ENCODE assay signal across 9 cellular contexts in genomic region chr21:31161157-31161556, GRCh38.
DNase-seq lines count a peak whose midpoint lies in the region; ATAC-seq and TF ChIP-seq lines count a peak whose summit lies in the region.
"Had no signal": no experiment of that assay in that cellular context is flagged by ENCODE, and none has a peak within 500 bp of the region (broad histone marks: within the 10 kb centered on the region; RNA-seq: fewer than 3 reads in every experiment).

No MANE protein-coding gene starts in this region.

- H3K4me1 ChIP-seq in GM23248 (ENCODE audit: insufficient read depth) = peaks cover 26% of the 10 kb centered on the region
- H3K4me1 ChIP-seq in Peyer's patch = no peaks in the 10 kb centered on the region

- H3K79me2 ChIP-seq in GM23248 (ENCODE audit: insufficient read depth) = no peaks in the 10 kb centered on the region

- TF ChIP-seq CTCF in fibroblast of the aortic adventitia (IDR thresholded peaks at IDR 0.05; ENCODE audit: insufficient read depth, low read length) = no peak
- no peak for TF ChIP-seq CTCF in Peyer's patch (IDR thresholded peaks at IDR 0.05)

- in situ Hi-C loops in GM23248 (cut with MboI) = no loop called here

- H3K4me2 ChIP-seq in GM23248 (ENCODE audit: unreplicated experiment) = peak overlapping the region; percentile 69

- H3K9me2 ChIP-seq in GM23248 (ENCODE audit: insufficient read depth) = no peaks in the 10 kb centered on the region

- H3K4me3 ChIP-seq in GM23248 (peak overlapping the region; percentile 57), fibroblast of the aortic adventitia (ENCODE audit: low read depth, low read length) (no peak overlapping the region), Peyer's patch (no peak overlapping the region)

- H3K36me3 ChIP-seq in GM23248 (ENCODE audit: low read depth) = no peaks in the 10 kb centered on the region
- H3K36me3 ChIP-seq in Peyer's patch = no peaks in the 10 kb centered on the region

- peak overlapping the region; percentile 76 for H2AFZ ChIP-seq in GM23248

- H3K27me3 ChIP-seq in GM23248 (replicated peaks; ENCODE audit: insufficient read depth) (no peaks in the 10 kb centered on the region), Peyer's patch (no peaks in the 10 kb centered on the region)

- ATAC-seq in T-helper 17 cell = peak; percentile 51
- no peak for ATAC-seq in HG02798 (IDR thresholded peaks at IDR 0.05; ENCODE audit: poor library complexity, unreplicated experiment)

- WGBS in GM23248 (ENCODE audit: low coverage in 1 of 2, low lambda C conversion rate in 2 of 2, missing lambda C conversion rate in 2 of 2), 2 experiments = 2 to 4% methylated on average over 5 of the region's 5 CpGs

- DNase-seq in GM23248 (peak; percentile 87), T-helper 17 cell (no peak), fibroblast of the aortic adventitia (ENCODE audit: low read depth) (peak; percentile 13), renal cortical epithelial cell (ENCODE audit: low read depth) (peak; percentile 77), cerebellar nuclear complex (lab: John Stamatoyannopoulos, UW) (no peak), hepatic stellate cell (ENCODE audit: low spot score) (no peak), Peyer's patch (no peak)
- DNase-seq: NCI-H1694 treated with DMSO at 0.1 percent for 48 hours had no signal

- peaks cover 6% of the 10 kb centered on the region for H3K36me3 Mint-ChIP-seq in T-helper 17 cell (ENCODE audit: low read depth)

- H3K9ac ChIP-seq in GM23248 = peak overlapping the region; percentile 17; the same call in 1 of the 2 replicates

- H4K20me1 ChIP-seq in GM23248 (ENCODE audit: insufficient read depth) = no peaks in the 10 kb centered on the region

- peaks cover 9% of the 10 kb centered on the region for H3F3A ChIP-seq in GM23248 (ENCODE audit: insufficient read depth)

- no peaks in the 10 kb centered on the region for H3K27me3 Mint-ChIP-seq in T-helper 17 cell

- peak overlapping the region; percentile 34 for H3K27ac ChIP-seq in GM23248
- H3K27ac ChIP-seq in Peyer's patch = no peak overlapping the region

- peaks cover 34% of the 10 kb centered on the region for H3K4me1 Mint-ChIP-seq in T-helper 17 cell

- H3K9me3 ChIP-seq in GM23248 (ENCODE audit: low read depth) = peaks cover 8% of the 10 kb centered on the region
- H3K9me3 ChIP-seq in T-helper 17 cell (ENCODE audit: control insufficient read depth, low read length, poor library complexity, severe bottlenecking) = no peaks in the 10 kb centered on the region
- peaks cover 0 to 7% (median 0%) of the 10 kb centered on the region in 4 donors for H3K9me3 ChIP-seq in Peyer's patch

- H3K27ac Mint-ChIP-seq in T-helper 17 cell = peak overlapping the region; percentile 71

- TF ChIP-seq POLR2A in Peyer's patch (IDR thresholded peaks at IDR 0.05) = no peak

- peak overlapping the region; percentile 53 for H3K4me3 Mint-ChIP-seq in T-helper 17 cell

Comparison
In these comparisons a context has a peak if more than half of its experiments do, and no peak if none do; other contexts are left out.
1. DNase-seq: peak in GM23248 (single experiment), fibroblast of the aortic adventitia (single experiment) and renal cortical epithelial cell (single experiment); none in T-helper 17 cell (0 of 3), cerebellar nuclear complex (0 of 2), hepatic stellate cell (single experiment) and Peyer's patch (0 of 3).